10 cellular contexts compared by ENCODE assay signal in genomic region chr16:27402569-27402963, GRCh38. TPM values are rescaled to one million over a fixed set of nuclear protein-coding genes. Genes with fewer than 3 reads are reported as not detected.
DNase-seq lines count a peak whose midpoint lies in the region; ATAC-seq and TF ChIP-seq lines count a peak whose summit lies in the region.
"Had no signal": no experiment of that assay in that cellular context is flagged by ENCODE, and none has a peak within 500 bp of the region (broad histone marks: within the 10 kb centered on the region; RNA-seq: fewer than 3 reads in every experiment).

No MANE protein-coding gene starts in this region.

- CTCF ChIA-PET in CD4-positive, alpha-beta T cell (lab: Charles Lee): interaction anchor here (1.2 to 3.6 kb wide), 7 partner anchors 18 to 223 kb away, joined by 3 to 18 read pairs (median 5); no protein-coding TSS in a partner anchor

- peaks cover 41% of the 10 kb centered on the region for H3K36me3 Mint-ChIP-seq in CD4-positive, alpha-beta T cell (ENCODE audit: low read depth)
- peaks cover 46% of the 10 kb centered on the region for H3K36me3 Mint-ChIP-seq in central memory CD8-positive, alpha-beta T cell (ENCODE audit: insufficient read depth)
- H3K36me3 Mint-ChIP-seq in nephron progenitor cell (ENCODE audit: low read depth): no peaks in the 10 kb centered on the region
- H3K36me3 Mint-ChIP-seq in progenitor cell of endocrine pancreas (ENCODE audit: insufficient read depth): no peaks in the 10 kb centered on the region
- no peaks in the 10 kb centered on the region for H3K36me3 Mint-ChIP-seq in type B pancreatic cell

- intact Hi-C loops in CD4-positive, alpha-beta T cell (cut with DNase I, micrococcal nuclease): loop anchor here (1.0 to 5.0 kb wide), 5 partner anchors 28 to 167 kb away; no protein-coding TSS in a partner anchor

- no peak for ATAC-seq in CD4-positive, alpha-beta T cell (ENCODE audit: poor library complexity)
- ATAC-seq in central memory CD8-positive, alpha-beta T cell (replicated peaks; ENCODE audit: extremely low read depth, poor library complexity, severe bottlenecking): no peak
- ATAC-seq in HG02884 (IDR thresholded peaks at IDR 0.05; ENCODE audit: unreplicated experiment): no peak

- peaks cover 85% of the 10 kb centered on the region for H3K4me1 Mint-ChIP-seq in CD4-positive, alpha-beta T cell (ENCODE audit: low read depth)
- H3K4me1 Mint-ChIP-seq in central memory CD8-positive, alpha-beta T cell: peaks cover 86% of the 10 kb centered on the region
- H3K4me1 Mint-ChIP-seq in nephron progenitor cell (peaks cover 7% of the 10 kb centered on the region), progenitor cell of endocrine pancreas (ENCODE audit: low read depth) (no peaks in the 10 kb centered on the region), type B pancreatic cell (ENCODE audit: unreplicated experiment) (no peaks in the 10 kb centered on the region)

- peak overlapping the region; percentile 98 for H3K4me3 Mint-ChIP-seq in CD4-positive, alpha-beta T cell
- peak overlapping the region; percentile 98 for H3K4me3 Mint-ChIP-seq in central memory CD8-positive, alpha-beta T cell
- no peak overlapping the region for H3K4me3 Mint-ChIP-seq in nephron progenitor cell
- H3K4me3 Mint-ChIP-seq in progenitor cell of endocrine pancreas (ENCODE audit: low read depth): no peak overlapping the region
- no peak overlapping the region for H3K4me3 Mint-ChIP-seq in type B pancreatic cell

- H3K9me3 Mint-ChIP-seq in CD4-positive, alpha-beta T cell: no peaks in the 10 kb centered on the region
- no peaks in the 10 kb centered on the region for H3K9me3 Mint-ChIP-seq in central memory CD8-positive, alpha-beta T cell
- peaks cover 4% of the 10 kb centered on the region for H3K9me3 Mint-ChIP-seq in nephron progenitor cell
- no peaks in the 10 kb centered on the region for H3K9me3 Mint-ChIP-seq in progenitor cell of endocrine pancreas (ENCODE audit: low read depth)
- no peaks in the 10 kb centered on the region for H3K9me3 Mint-ChIP-seq in type B pancreatic cell

- no peak for TF ChIP-seq CTCF in CD4-positive, alpha-beta T cell (IDR thresholded peaks at IDR 0.05)
- TF ChIP-seq CTCF in nephron progenitor cell (IDR thresholded peaks at IDR 0.05) (no peak), progenitor cell of endocrine pancreas (IDR thresholded peaks at IDR 0.05; ENCODE audit: unreplicated experiment) (no peak), type B pancreatic cell (conservative IDR thresholded peaks at IDR 0.05) (no peak)

- H3K9me3 ChIP-seq in CD4-positive, alpha-beta T cell (ENCODE audit: control insufficient read depth, low read length): no peaks in the 10 kb centered on the region

- peak overlapping the region; percentile 94 for H3K27ac ChIP-seq in CD4-positive, alpha-beta T cell (ENCODE audit: low read depth, low read length)
- H3K27ac ChIP-seq: epithelial cell of prostate had no signal

- no peaks in the 10 kb centered on the region for H3K27me3 ChIP-seq in CD4-positive, alpha-beta T cell (ENCODE audit: control insufficient read depth, insufficient read depth, low read length)

- no peak for DNase-seq in CD4-positive, alpha-beta T cell
- no peak for DNase-seq in Jurkat, Clone E6-1 (ENCODE audit: low read depth, low spot score)
- no peak for DNase-seq in central memory CD8-positive, alpha-beta T cell (ENCODE audit: low spot score in 2 of 2)
- DNase-seq in nephron progenitor cell: no peak
- DNase-seq in progenitor cell of endocrine pancreas (ENCODE audit: low spot score, unreplicated experiment): no peak
- DNase-seq in stimulated activated CD4-positive, alpha-beta T cell treated with anti-CD3 and anti-CD28 coated beads, Interleukin-4, amount 100 ng/mL, for 1 hour: no peak
- no peak for DNase-seq in type B pancreatic cell (ENCODE audit: extremely low spot score, unreplicated experiment)
- DNase-seq: NCI-H1930 had no signal

- POLR2A ChIA-PET in CD4-positive, alpha-beta T cell (lab: Charles Lee): interaction anchor here (0.7 to 9.2 kb wide), 20 partner anchors 11 to 233 kb away, joined by 3 to 134 read pairs (median 7); partner anchors contain the start of gene KDM8

- H3K4me3 ChIP-seq in Jurkat, Clone E6-1 (ENCODE audit: low read length): peak overlapping the region; percentile 32

- H3K27me3 Mint-ChIP-seq in CD4-positive, alpha-beta T cell: no peaks in the 10 kb centered on the region
- no peaks in the 10 kb centered on the region for H3K27me3 Mint-ChIP-seq in central memory CD8-positive, alpha-beta T cell
- H3K27me3 Mint-ChIP-seq in nephron progenitor cell (ENCODE audit: low read depth, poor library complexity) (peaks cover 24% of the 10 kb centered on the region), progenitor cell of endocrine pancreas (peaks cover 6% of the 10 kb centered on the region), type B pancreatic cell (peaks cover 28% of the 10 kb centered on the region)

- peak overlapping the region; percentile 90 for H3K27ac Mint-ChIP-seq in CD4-positive, alpha-beta T cell
- H3K27ac Mint-ChIP-seq in central memory CD8-positive, alpha-beta T cell (ENCODE audit: low read depth): peak overlapping the region; percentile 100
- peak overlapping the region; percentile 51 for H3K27ac Mint-ChIP-seq in nephron progenitor cell
- no peak overlapping the region for H3K27ac Mint-ChIP-seq in progenitor cell of endocrine pancreas
- no peak overlapping the region for H3K27ac Mint-ChIP-seq in type B pancreatic cell

RNA-seq across cellular contexts. Expression of gene IL21R, which starts 0.6 kb away (rescaled TPM):
- total RNA-seq in CD4-positive, alpha-beta T cell: 10 to 100 TPM; 34.5 to 34.8 TPM
- polyA plus RNA-seq in Jurkat, Clone E6-1 (2012; ENCODE audit: insufficient read depth, insufficient read length): 0.55 TPM
- total RNA-seq in progenitor cell of endocrine pancreas (not detected in 2 replicates), type B pancreatic cell (ENCODE audit: low replicate concordance) (0.29 TPM in 1 of 2 replicates, not detected in the other)

Comparison
In these comparisons a context has a peak if more than half of its experiments do, and no peak if none do; other contexts are left out.
1. H3K27ac Mint-ChIP-seq: peak in CD4-positive, alpha-beta T cell (single experiment), central memory CD8-positive, alpha-beta T cell (single experiment) and nephron progenitor cell (single experiment); none in progenitor cell of endocrine pancreas (single experiment) and type B pancreatic cell (single experiment).
2. H3K4me3 Mint-ChIP-seq: peak in CD4-positive, alpha-beta T cell (single experiment) and central memory CD8-positive, alpha-beta T cell (single experiment); none in nephron progenitor cell (single experiment), progenitor cell of endocrine pancreas (single experiment) and type B pancreatic cell (single experiment).
3. RNA of gene IL21R, which starts 0.6 kb away (total RNA-seq): 34.5 to 34.8 TPM in CD4-positive, alpha-beta T cell; 0.29 TPM in type B pancreatic cell and not detected in progenitor cell of endocrine pancreas; every median in the first group is over 10 times any median in the second.